ENCODE assay signal across 3 cellular contexts in the genomic region with DNA sequence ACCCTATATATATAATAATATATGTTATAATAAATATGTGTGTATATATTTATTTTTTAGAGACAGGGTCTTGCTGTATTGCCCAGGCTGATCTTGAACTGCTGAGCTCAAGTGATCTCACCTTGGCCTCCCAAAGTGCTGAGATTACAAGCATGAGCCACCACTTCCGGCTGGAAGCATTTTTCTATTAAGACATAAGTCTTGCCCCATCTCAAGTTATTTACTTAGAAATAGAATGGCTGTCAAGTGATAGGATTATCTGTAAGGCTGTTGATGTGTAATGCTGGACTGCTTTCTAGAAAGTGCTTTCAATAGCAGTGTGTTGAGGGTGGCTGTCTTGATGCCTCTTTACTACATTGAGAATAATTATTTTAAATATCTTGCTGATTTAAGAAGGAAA.
TF ChIP-seq lines count a peak whose summit lies in the region.

No MANE protein-coding gene starts in this region.

TF ChIP-seq in SK-N-SH, 30 proteins besides CTCF, POLR2A, EP300 and RAD21:
- TF ChIP-seq, protein P1, sequence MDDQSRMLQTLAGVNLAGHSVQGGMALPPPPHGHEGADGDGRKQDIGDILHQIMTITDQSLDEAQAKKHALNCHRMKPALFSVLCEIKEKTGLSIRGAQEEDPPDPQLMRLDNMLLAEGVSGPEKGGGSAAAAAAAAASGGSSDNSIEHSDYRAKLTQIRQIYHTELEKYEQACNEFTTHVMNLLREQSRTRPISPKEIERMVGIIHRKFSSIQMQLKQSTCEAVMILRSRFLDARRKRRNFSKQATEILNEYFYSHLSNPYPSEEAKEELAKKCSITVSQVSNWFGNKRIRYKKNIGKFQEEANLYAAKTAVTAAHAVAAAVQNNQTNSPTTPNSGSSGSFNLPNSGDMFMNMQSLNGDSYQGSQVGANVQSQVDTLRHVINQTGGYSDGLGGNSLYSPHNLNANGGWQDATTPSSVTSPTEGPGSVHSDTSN (IDR thresholded peaks at IDR 0.05): no peak
- TF ChIP-seq FOXM1 (IDR thresholded peaks at IDR 0.05; ENCODE audit: low read depth) (no peak), CHD2 (IDR thresholded peaks at IDR 0.05; ENCODE audit: low read length, partially characterized antibody) (no peak), RCOR1 (IDR thresholded peaks at IDR 0.05; ENCODE audit: low read length) (no peak), ELF1 (IDR thresholded peaks at IDR 0.05) (no peak), GATA2 (CRISPR knock-in tag; IDR thresholded peaks at IDR 0.05) (no peak), GABPA (IDR thresholded peaks at IDR 0.05; ENCODE audit: low read depth) (no peak), MXI1 (IDR thresholded peaks at IDR 0.05; ENCODE audit: low read depth, low read length) (no peak), SMC3 (IDR thresholded peaks at IDR 0.05; ENCODE audit: low read depth, low read length) (no peak), TCF12 (IDR thresholded peaks at IDR 0.05) (no peak)
- TF ChIP-seq, protein P2, sequence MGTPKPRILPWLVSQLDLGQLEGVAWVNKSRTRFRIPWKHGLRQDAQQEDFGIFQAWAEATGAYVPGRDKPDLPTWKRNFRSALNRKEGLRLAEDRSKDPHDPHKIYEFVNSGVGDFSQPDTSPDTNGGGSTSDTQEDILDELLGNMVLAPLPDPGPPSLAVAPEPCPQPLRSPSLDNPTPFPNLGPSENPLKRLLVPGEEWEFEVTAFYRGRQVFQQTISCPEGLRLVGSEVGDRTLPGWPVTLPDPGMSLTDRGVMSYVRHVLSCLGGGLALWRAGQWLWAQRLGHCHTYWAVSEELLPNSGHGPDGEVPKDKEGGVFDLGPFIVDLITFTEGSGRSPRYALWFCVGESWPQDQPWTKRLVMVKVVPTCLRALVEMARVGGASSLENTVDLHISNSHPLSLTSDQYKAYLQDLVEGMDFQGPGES (IDR thresholded peaks at IDR 0.05; ENCODE audit: low read depth, low read length): no peak
- TF ChIP-seq, protein P3, sequence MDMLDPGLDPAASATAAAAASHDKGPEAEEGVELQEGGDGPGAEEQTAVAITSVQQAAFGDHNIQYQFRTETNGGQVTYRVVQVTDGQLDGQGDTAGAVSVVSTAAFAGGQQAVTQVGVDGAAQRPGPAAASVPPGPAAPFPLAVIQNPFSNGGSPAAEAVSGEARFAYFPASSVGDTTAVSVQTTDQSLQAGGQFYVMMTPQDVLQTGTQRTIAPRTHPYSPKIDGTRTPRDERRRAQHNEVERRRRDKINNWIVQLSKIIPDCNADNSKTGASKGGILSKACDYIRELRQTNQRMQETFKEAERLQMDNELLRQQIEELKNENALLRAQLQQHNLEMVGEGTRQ (IDR thresholded peaks at IDR 0.05; ENCODE audit: borderline replicate concordance, low read depth, low read length): no peak
- TF ChIP-seq, protein P4, sequence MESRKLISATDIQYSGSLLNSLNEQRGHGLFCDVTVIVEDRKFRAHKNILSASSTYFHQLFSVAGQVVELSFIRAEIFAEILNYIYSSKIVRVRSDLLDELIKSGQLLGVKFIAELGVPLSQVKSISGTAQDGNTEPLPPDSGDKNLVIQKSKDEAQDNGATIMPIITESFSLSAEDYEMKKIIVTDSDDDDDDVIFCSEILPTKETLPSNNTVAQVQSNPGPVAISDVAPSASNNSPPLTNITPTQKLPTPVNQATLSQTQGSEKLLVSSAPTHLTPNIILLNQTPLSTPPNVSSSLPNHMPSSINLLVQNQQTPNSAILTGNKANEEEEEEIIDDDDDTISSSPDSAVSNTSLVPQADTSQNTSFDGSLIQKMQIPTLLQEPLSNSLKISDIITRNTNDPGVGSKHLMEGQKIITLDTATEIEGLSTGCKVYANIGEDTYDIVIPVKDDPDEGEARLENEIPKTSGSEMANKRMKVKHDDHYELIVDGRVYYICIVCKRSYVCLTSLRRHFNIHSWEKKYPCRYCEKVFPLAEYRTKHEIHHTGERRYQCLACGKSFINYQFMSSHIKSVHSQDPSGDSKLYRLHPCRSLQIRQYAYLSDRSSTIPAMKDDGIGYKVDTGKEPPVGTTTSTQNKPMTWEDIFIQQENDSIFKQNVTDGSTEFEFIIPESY (IDR thresholded peaks at IDR 0.05; ENCODE audit: borderline replicate concordance, low read depth): no peak

TF ChIP-seq in SK-N-SH treated with all-trans-retinoic acid at 6 μM for 48 hours, 23 proteins besides CTCF, POLR2A, EP300 and RAD21 (continued from another document):
- TF ChIP-seq, protein P5, sequence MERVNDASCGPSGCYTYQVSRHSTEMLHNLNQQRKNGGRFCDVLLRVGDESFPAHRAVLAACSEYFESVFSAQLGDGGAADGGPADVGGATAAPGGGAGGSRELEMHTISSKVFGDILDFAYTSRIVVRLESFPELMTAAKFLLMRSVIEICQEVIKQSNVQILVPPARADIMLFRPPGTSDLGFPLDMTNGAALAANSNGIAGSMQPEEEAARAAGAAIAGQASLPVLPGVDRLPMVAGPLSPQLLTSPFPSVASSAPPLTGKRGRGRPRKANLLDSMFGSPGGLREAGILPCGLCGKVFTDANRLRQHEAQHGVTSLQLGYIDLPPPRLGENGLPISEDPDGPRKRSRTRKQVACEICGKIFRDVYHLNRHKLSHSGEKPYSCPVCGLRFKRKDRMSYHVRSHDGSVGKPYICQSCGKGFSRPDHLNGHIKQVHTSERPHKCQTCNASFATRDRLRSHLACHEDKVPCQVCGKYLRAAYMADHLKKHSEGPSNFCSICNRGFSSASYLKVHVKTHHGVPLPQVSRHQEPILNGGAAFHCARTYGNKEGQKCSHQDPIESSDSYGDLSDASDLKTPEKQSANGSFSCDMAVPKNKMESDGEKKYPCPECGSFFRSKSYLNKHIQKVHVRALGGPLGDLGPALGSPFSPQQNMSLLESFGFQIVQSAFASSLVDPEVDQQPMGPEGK (CRISPR knock-in tag; IDR thresholded peaks at IDR 0.05; ENCODE audit: borderline replicate concordance): no peak

TF ChIP-seq in GM23338, 12 proteins besides CTCF, POLR2A, EP300 and RAD21 (continued from another document):
- TF ChIP-seq NANOG (IDR thresholded peaks at IDR 0.05; ENCODE audit: borderline replicate concordance) (no peak), EZH2 (IDR thresholded peaks at IDR 0.05; ENCODE audit: low read depth, unreplicated experiment) (no peak), POLR2AphosphoS5 (IDR thresholded peaks at IDR 0.05; ENCODE audit: low read depth) (no peak), EZH2phosphoT487 (IDR thresholded peaks at IDR 0.05; ENCODE audit: unreplicated experiment) (no peak), ZNF331 (CRISPR knock-in tag; IDR thresholded peaks at IDR 0.05; ENCODE audit: low read depth) (no peak), CREB1 (CRISPR knock-in tag; IDR thresholded peaks at IDR 0.05; ENCODE audit: low read depth) (no peak), JUNB (IDR thresholded peaks at IDR 0.05; ENCODE audit: unreplicated experiment) (no peak)
- TF ChIP-seq, protein P6, sequence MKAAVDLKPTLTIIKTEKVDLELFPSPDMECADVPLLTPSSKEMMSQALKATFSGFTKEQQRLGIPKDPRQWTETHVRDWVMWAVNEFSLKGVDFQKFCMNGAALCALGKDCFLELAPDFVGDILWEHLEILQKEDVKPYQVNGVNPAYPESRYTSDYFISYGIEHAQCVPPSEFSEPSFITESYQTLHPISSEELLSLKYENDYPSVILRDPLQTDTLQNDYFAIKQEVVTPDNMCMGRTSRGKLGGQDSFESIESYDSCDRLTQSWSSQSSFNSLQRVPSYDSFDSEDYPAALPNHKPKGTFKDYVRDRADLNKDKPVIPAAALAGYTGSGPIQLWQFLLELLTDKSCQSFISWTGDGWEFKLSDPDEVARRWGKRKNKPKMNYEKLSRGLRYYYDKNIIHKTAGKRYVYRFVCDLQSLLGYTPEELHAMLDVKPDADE (IDR thresholded peaks at IDR 0.05): no peak
- TF ChIP-seq, protein P7, sequence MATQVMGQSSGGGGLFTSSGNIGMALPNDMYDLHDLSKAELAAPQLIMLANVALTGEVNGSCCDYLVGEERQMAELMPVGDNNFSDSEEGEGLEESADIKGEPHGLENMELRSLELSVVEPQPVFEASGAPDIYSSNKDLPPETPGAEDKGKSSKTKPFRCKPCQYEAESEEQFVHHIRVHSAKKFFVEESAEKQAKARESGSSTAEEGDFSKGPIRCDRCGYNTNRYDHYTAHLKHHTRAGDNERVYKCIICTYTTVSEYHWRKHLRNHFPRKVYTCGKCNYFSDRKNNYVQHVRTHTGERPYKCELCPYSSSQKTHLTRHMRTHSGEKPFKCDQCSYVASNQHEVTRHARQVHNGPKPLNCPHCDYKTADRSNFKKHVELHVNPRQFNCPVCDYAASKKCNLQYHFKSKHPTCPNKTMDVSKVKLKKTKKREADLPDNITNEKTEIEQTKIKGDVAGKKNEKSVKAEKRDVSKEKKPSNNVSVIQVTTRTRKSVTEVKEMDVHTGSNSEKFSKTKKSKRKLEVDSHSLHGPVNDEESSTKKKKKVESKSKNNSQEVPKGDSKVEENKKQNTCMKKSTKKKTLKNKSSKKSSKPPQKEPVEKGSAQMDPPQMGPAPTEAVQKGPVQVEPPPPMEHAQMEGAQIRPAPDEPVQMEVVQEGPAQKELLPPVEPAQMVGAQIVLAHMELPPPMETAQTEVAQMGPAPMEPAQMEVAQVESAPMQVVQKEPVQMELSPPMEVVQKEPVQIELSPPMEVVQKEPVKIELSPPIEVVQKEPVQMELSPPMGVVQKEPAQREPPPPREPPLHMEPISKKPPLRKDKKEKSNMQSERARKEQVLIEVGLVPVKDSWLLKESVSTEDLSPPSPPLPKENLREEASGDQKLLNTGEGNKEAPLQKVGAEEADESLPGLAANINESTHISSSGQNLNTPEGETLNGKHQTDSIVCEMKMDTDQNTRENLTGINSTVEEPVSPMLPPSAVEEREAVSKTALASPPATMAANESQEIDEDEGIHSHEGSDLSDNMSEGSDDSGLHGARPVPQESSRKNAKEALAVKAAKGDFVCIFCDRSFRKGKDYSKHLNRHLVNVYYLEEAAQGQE (IDR thresholded peaks at IDR 0.05; ENCODE audit: unreplicated experiment): no peak
- TF ChIP-seq, protein P8, sequence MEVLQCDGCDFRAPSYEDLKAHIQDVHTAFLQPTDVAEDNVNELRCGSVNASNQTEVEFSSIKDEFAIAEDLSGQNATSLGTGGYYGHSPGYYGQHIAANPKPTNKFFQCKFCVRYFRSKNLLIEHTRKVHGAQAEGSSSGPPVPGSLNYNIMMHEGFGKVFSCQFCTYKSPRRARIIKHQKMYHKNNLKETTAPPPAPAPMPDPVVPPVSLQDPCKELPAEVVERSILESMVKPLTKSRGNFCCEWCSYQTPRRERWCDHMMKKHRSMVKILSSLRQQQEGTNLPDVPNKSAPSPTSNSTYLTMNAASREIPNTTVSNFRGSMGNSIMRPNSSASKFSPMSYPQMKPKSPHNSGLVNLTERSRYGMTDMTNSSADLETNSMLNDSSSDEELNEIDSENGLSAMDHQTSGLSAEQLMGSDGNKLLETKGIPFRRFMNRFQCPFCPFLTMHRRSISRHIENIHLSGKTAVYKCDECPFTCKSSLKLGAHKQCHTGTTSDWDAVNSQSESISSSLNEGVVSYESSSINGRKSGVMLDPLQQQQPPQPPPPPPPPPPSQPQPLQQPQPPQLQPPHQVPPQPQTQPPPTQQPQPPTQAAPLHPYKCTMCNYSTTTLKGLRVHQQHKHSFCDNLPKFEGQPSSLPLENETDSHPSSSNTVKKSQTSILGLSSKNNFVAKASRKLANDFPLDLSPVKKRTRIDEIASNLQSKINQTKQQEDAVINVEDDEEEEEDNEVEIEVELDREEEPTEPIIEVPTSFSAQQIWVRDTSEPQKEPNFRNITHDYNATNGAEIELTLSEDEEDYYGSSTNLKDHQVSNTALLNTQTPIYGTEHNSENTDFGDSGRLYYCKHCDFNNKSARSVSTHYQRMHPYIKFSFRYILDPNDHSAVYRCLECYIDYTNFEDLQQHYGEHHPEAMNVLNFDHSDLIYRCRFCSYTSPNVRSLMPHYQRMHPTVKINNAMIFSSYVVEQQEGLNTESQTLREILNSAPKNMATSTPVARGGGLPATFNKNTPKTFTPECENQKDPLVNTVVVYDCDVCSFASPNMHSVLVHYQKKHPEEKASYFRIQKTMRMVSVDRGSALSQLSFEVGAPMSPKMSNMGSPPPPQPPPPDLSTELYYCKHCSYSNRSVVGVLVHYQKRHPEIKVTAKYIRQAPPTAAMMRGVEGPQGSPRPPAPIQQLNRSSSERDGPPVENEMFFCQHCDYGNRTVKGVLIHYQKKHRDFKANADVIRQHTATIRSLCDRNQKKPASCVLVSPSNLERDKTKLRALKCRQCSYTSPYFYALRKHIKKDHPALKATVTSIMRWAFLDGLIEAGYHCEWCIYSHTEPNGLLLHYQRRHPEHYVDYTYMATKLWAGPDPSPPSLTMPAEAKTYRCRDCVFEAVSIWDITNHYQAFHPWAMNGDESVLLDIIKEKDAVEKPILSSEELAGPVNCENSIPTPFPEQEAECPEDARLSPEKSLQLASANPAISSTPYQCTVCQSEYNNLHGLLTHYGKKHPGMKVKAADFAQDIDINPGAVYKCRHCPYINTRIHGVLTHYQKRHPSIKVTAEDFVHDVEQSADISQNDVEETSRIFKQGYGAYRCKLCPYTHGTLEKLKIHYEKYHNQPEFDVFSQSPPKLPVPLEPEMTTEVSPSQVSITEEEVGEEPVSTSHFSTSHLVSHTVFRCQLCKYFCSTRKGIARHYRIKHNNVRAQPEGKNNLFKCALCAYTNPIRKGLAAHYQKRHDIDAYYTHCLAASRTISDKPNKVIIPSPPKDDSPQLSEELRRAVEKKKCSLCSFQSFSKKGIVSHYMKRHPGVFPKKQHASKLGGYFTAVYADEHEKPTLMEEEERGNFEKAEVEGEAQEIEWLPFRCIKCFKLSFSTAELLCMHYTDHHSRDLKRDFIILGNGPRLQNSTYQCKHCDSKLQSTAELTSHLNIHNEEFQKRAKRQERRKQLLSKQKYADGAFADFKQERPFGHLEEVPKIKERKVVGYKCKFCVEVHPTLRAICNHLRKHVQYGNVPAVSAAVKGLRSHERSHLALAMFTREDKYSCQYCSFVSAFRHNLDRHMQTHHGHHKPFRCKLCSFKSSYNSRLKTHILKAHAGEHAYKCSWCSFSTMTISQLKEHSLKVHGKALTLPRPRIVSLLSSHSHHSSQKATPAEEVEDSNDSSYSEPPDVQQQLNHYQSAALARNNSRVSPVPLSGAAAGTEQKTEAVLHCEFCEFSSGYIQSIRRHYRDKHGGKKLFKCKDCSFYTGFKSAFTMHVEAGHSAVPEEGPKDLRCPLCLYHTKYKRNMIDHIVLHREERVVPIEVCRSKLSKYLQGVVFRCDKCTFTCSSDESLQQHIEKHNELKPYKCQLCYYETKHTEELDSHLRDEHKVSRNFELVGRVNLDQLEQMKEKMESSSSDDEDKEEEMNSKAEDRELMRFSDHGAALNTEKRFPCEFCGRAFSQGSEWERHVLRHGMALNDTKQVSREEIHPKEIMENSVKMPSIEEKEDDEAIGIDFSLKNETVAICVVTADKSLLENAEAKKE (CRISPR knock-in tag; IDR thresholded peaks at IDR 0.05): no peak
